Comparison of ENCODE assay signal across 8 cellular contexts in the genomic region with DNA sequence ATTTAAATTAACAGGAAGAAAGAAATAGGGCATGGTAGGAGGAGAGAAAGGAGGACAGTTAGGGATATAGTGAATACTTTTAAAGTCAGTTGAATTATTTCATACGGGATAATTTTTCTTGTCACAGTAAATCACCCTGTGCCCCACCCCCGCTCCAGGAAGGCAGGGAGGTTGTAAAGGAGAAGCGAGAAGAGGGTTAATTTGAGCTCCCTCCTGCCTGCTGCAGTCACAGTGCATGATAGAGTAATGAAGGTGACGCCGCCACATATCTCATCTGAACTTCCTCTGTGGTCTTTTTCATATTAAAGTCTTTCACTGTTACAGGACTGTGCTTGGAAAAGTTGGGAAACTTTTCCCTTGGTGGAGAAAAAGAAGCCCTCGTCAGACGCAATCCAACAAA. TPM values are rescaled to one million over a fixed set of nuclear protein-coding genes. Genes with fewer than 3 reads are reported as not detected.
DNase-seq lines count a peak whose midpoint lies in the region; ATAC-seq and TF ChIP-seq lines count a peak whose summit lies in the region.

No MANE protein-coding gene starts in this region.

- TF ChIP-seq CTCF in WTC11 (IDR thresholded peaks at IDR 0.05) (no peak), left ventricle myocardium inferior (IDR thresholded peaks at IDR 0.05; ENCODE audit: borderline replicate concordance) (no peak)

- H3K36me3 Mint-ChIP-seq in WTC11: no peaks in the 10 kb centered on the region

- peak overlapping the region; percentile 87 for H3K4me3 Mint-ChIP-seq in WTC11

- POLR2A ChIA-PET in WTC11 (lab: Charles Lee): interaction anchor here (1.0 to 1.2 kb wide), 3 partner anchors 21 to 410 kb away, joined by 3 to 5 read pairs (median 5); no protein-coding TSS in a partner anchor

- CTCF ChIA-PET in WTC11 (lab: Charles Lee): interaction anchor here (0.6 to 3.0 kb wide), 3 partner anchors 23 to 89 kb away, joined by 3 to 11 read pairs (median 9); no protein-coding TSS in a partner anchor

- peaks cover 20% of the 10 kb centered on the region for H3K4me1 ChIP-seq in HUES64 (ENCODE audit: insufficient read depth, low read length)
- peaks cover 43% of the 10 kb centered on the region for H3K4me1 ChIP-seq in left ventricle myocardium inferior
- peaks cover 17% of the 10 kb centered on the region for H3K4me1 ChIP-seq in skeletal muscle satellite cell (ENCODE audit: control insufficient read depth, insufficient read depth, low read length)

- intact Hi-C loops in left ventricle myocardium inferior (cut with micrococcal nuclease): no loop called here

- WGBS in HUES64: 4% methylated on average over 4 of the region's 7 CpGs

- H3K36me3 ChIP-seq in HUES64 (ENCODE audit: insufficient read depth, low read length) (no peaks in the 10 kb centered on the region), left ventricle myocardium inferior (no peaks in the 10 kb centered on the region), skeletal muscle satellite cell (ENCODE audit: insufficient read depth, low read length) (no peaks in the 10 kb centered on the region)

- H3K27me3 Mint-ChIP-seq in WTC11 (ENCODE audit: low read depth): peaks cover 21% of the 10 kb centered on the region

- no peaks in the 10 kb centered on the region for H3K9me3 ChIP-seq in HUES64 (ENCODE audit: insufficient read depth, low read depth, low read length)
- H3K9me3 ChIP-seq in left ventricle myocardium inferior (replicated peaks): no peaks in the 10 kb centered on the region
- no peaks in the 10 kb centered on the region for H3K9me3 ChIP-seq in skeletal muscle satellite cell (replicated peaks; ENCODE audit: low read length)

- ATAC-seq in WTC11 (no peak), GM18511 (IDR thresholded peaks at IDR 0.05; ENCODE audit: unreplicated experiment) (no peak), GM18505 (IDR thresholded peaks at IDR 0.05; ENCODE audit: unreplicated experiment) (no peak), GM21528 (IDR thresholded peaks at IDR 0.05; ENCODE audit: low FRiP score, unreplicated experiment) (no peak)

- H3K4me1 Mint-ChIP-seq in WTC11: peaks cover 33% of the 10 kb centered on the region

- peak overlapping the region; percentile 54; the same call in 1 of the 2 replicates for H3K9ac ChIP-seq in HUES64 (ENCODE audit: low read depth, low read length)
- H3K9ac ChIP-seq in skeletal muscle satellite cell (ENCODE audit: low read depth, low read length): peak overlapping the region; percentile 84

- H3K27me3 ChIP-seq in HUES64 (ENCODE audit: insufficient read depth, low read length): peaks cover 48% of the 10 kb centered on the region
- no peaks in the 10 kb centered on the region for H3K27me3 ChIP-seq in left ventricle myocardium inferior (ENCODE audit: low read depth)
- peaks cover 14% of the 10 kb centered on the region for H3K27me3 ChIP-seq in skeletal muscle satellite cell (ENCODE audit: control insufficient read depth, insufficient read depth, low read length)

- H3K9me3 Mint-ChIP-seq in WTC11: no peaks in the 10 kb centered on the region

- H3K4me3 ChIP-seq in HUES64 (ENCODE audit: low read length) (peak overlapping the region; percentile 72), left ventricle myocardium inferior (peak overlapping the region; percentile 85), skeletal muscle satellite cell (ENCODE audit: low read length) (peak overlapping the region; percentile 73)

- no peak for DNase-seq in WTC11 (ENCODE audit: low spot score)
- no peak for DNase-seq in left ventricle myocardium inferior
- DNase-seq in NAMALWA (ENCODE audit: low spot score): no peak

- peak overlapping the region; percentile 94 for H3K4me2 ChIP-seq in skeletal muscle satellite cell (ENCODE audit: low read length)

- no peak overlapping the region for H3K27ac Mint-ChIP-seq in WTC11

- no peak for TF ChIP-seq POLR2A in GM18505 (IDR thresholded peaks at IDR 0.05; ENCODE audit: borderline replicate concordance, extremely low read depth, insufficient read depth, insufficient read length)

- H3K27ac ChIP-seq in HUES64 (ENCODE audit: low read depth, low read length) (no peak overlapping the region), left ventricle myocardium inferior (replicated peaks) (peak overlapping the region; percentile 87)

TF ChIP-seq in WTC11, 78 proteins besides CTCF, POLR2A, EP300 and RAD21 (continues in another document):
- TF ChIP-seq PRRX2 (CRISPR knock-in tag; IDR thresholded peaks at IDR 0.05) (no peak), HMGA2 (CRISPR knock-in tag; IDR thresholded peaks at IDR 0.05) (no peak), GABPB1 (CRISPR knock-in tag; IDR thresholded peaks at IDR 0.05) (no peak), RELA (CRISPR knock-in tag; IDR thresholded peaks at IDR 0.05; ENCODE audit: borderline replicate concordance) (no peak), CDX4 (CRISPR knock-in tag; IDR thresholded peaks at IDR 0.05; ENCODE audit: borderline replicate concordance) (no peak), ERG (CRISPR knock-in tag; IDR thresholded peaks at IDR 0.05) (no peak), CREB1 (CRISPR knock-in tag; IDR thresholded peaks at IDR 0.05) (no peak), KAT7 (CRISPR knock-in tag; IDR thresholded peaks at IDR 0.05; ENCODE audit: borderline replicate concordance) (no peak), NFE2L1 (CRISPR knock-in tag; IDR thresholded peaks at IDR 0.05) (no peak), NR1H2 (CRISPR knock-in tag; IDR thresholded peaks at IDR 0.05) (no peak), ZNF232 (CRISPR knock-in tag; IDR thresholded peaks at IDR 0.05) (no peak), E2F4 (CRISPR knock-in tag; IDR thresholded peaks at IDR 0.05; ENCODE audit: borderline replicate concordance, low read depth) (no peak)
- TF ChIP-seq, protein P1, sequence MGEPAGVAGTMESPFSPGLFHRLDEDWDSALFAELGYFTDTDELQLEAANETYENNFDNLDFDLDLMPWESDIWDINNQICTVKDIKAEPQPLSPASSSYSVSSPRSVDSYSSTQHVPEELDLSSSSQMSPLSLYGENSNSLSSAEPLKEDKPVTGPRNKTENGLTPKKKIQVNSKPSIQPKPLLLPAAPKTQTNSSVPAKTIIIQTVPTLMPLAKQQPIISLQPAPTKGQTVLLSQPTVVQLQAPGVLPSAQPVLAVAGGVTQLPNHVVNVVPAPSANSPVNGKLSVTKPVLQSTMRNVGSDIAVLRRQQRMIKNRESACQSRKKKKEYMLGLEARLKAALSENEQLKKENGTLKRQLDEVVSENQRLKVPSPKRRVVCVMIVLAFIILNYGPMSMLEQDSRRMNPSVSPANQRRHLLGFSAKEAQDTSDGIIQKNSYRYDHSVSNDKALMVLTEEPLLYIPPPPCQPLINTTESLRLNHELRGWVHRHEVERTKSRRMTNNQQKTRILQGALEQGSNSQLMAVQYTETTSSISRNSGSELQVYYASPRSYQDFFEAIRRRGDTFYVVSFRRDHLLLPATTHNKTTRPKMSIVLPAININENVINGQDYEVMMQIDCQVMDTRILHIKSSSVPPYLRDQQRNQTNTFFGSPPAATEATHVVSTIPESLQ (CRISPR knock-in tag; IDR thresholded peaks at IDR 0.05): no peak
- TF ChIP-seq, protein P2, sequence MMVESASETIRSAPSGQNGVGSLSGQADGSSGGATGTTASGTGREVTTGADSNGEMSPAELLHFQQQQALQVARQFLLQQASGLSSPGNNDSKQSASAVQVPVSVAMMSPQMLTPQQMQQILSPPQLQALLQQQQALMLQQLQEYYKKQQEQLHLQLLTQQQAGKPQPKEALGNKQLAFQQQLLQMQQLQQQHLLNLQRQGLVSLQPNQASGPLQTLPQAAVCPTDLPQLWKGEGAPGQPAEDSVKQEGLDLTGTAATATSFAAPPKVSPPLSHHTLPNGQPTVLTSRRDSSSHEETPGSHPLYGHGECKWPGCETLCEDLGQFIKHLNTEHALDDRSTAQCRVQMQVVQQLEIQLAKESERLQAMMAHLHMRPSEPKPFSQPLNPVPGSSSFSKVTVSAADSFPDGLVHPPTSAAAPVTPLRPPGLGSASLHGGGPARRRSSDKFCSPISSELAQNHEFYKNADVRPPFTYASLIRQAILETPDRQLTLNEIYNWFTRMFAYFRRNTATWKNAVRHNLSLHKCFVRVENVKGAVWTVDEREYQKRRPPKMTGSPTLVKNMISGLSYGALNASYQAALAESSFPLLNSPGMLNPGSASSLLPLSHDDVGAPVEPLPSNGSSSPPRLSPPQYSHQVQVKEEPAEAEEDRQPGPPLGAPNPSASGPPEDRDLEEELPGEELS (CRISPR knock-in tag; IDR thresholded peaks at IDR 0.05): no peak

RNA-seq across cellular contexts. Expression of gene PCSK5, which starts 0.9 kb away (rescaled TPM):
- 4.1 TPM for polyA plus RNA-seq in HUES64 (2013, experiment 1 of 2)
- 4.3 TPM for polyA plus RNA-seq in HUES64 (2013, experiment 2 of 2)
- total RNA-seq in WTC11 (2021) (16.9 to 30.6 TPM (median 17.8 TPM) in 3 replicates), left ventricle myocardium inferior (5.6 TPM)
- 3.0 and 3.5 TPM in 2 replicates for total RNA-seq in skeletal muscle satellite cell (2012; rRNA removed)
